22 cellular contexts compared by ENCODE assay signal in the genomic region with DNA sequence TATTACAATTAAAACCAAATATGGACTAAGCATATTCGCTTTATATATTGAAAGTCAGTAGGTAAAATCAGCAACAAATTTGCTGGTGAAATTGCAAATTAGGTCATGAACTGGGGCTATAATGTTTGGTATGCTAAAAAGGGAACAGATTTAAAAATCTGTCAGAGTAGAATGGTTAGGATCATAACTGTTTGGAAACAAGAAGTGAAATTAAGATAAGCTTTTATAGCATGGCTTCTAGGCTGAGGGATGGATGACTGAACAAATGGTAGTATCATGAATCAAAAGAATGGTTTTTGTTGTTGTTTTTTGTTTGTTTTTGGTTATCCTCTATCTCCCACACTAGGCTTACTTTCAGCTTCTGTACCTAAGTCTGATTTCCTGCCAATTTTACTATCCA.
DNase-seq lines count a peak whose midpoint lies in the region; ATAC-seq, FAIRE-seq and TF ChIP-seq lines count a peak whose summit lies in the region.
"Had no signal": no experiment of that assay in that cellular context is flagged by ENCODE, and none has a peak within 500 bp of the region (broad histone marks: within the 10 kb centered on the region; RNA-seq: fewer than 3 reads in every experiment).

No MANE protein-coding gene starts in this region.

- H3K9ac ChIP-seq in kidney (ENCODE audit: low read length in 2 of 2), result no peak overlapping the region
- H3K9ac ChIP-seq: GM23248 had no signal

- peak overlapping the region in 4 of 8 donors; percentile 3 to 65 (median 12) for H3K4me3 Mint-ChIP-seq in naive B cell
- H3K4me3 Mint-ChIP-seq: nephron progenitor cell, T-helper 17 cell had no signal

- H3K9me3 ChIP-seq in kidney (ENCODE audit: control insufficient read depth in 1 of 2, low read length in 2 of 2), result no peaks in the 10 kb centered on the region
- H3K9me3 ChIP-seq: adrenal gland, BE2C, esophagus squamous epithelium, lower lobe of right lung, psoas muscle had no signal

- peak overlapping the region; percentile 40 to 96 (median 73) for H3K27ac Mint-ChIP-seq in naive B cell
- H3K27ac Mint-ChIP-seq: activated T-helper 2 cell treated with anti-CD3 and anti-CD28 coated beads, Interferon-gamma antibody, Interleukin-2, Interleukin-4, amounts not matched to agents 10 μg/mL and 5 μg/mL and 100 μg/mL, durations not matched to agents 14 hours and 24 hours and 36 hours; nephron progenitor cell; T-helper 17 cell had no signal

- H3K27ac ChIP-seq in kidney (ENCODE audit: low read depth in 2 of 2, low read length in 2 of 2), result no peak overlapping the region
- H3K27ac ChIP-seq: adrenal gland, esophagus squamous epithelium, GM23248, lower lobe of right lung, psoas muscle, spleen had no signal

- H3K4me1 Mint-ChIP-seq in naive B cell, result peaks cover 19 to 38% (median 29%) of the 10 kb centered on the region in 3 donors
- H3K4me1 Mint-ChIP-seq: nephron progenitor cell, T-helper 17 cell had no signal

- FAIRE-seq in kidney (lab: Jason Lieb, UNC), result no peak

- no peak overlapping the region for H3K4me3 ChIP-seq in kidney (ENCODE audit: low read length in 2 of 2)
- H3K4me3 ChIP-seq: adrenal gland, esophagus squamous epithelium, GM23248, lower lobe of right lung, psoas muscle, spleen had no signal

- no peaks in the 10 kb centered on the region for H3K27me3 Mint-ChIP-seq in naive B cell
- H3K27me3 Mint-ChIP-seq: T-helper 17 cell had no signal

- no peaks in the 10 kb centered on the region for H3K36me3 Mint-ChIP-seq in naive B cell

- H3K4me1 ChIP-seq in kidney (ENCODE audit: control insufficient read depth in 1 of 2, insufficient read depth in 1 of 2, low read depth in 1 of 2, low read length in 2 of 2), result no peaks in the 10 kb centered on the region
- H3K4me1 ChIP-seq: adrenal gland, BE2C, esophagus squamous epithelium, lower lobe of right lung, psoas muscle had no signal

- ATAC-seq in GM18868 (IDR thresholded peaks at IDR 0.05; ENCODE audit: unreplicated experiment) (peak; percentile 30), HG02642 (IDR thresholded peaks at IDR 0.05; ENCODE audit: poor library complexity, unreplicated experiment) (peak; percentile 25), naive B cell (ENCODE audit: low read depth in 2 of 2) (peak; percentile 61), GM18909 (IDR thresholded peaks at IDR 0.05; ENCODE audit: poor library complexity, unreplicated experiment) (no peak)
- ATAC-seq: activated CD4-positive, CD25-positive, alpha-beta regulatory T cell treated with anti-CD3 and anti-CD28 coated beads, Interleukin-2, amount 50 U/mL, for 24 hours; lower lobe of right lung; psoas muscle; T-helper 17 cell had no signal

- H3K36me3 ChIP-seq in kidney (ENCODE audit: control insufficient read depth in 1 of 2, insufficient read depth in 2 of 2, low read length in 2 of 2), result no peaks in the 10 kb centered on the region
- H3K36me3 ChIP-seq: adrenal gland, BE2C, esophagus squamous epithelium, lower lobe of right lung, spleen had no signal

- intact Hi-C loops in kidney (cut with DNase I), result no loop called here

- peaks cover 0 to 4% (median 0%) of the 10 kb centered on the region in 7 donors for H3K9me3 Mint-ChIP-seq in naive B cell
- H3K9me3 Mint-ChIP-seq: nephron progenitor cell had no signal

- no peak for TF ChIP-seq CTCF in kidney (IDR thresholded peaks at IDR 0.05; ENCODE audit: borderline replicate concordance, extremely low read depth, insufficient read depth)

- DNase-seq in MV-4-11 (lab: John Stamatoyannopoulos, UW), result peak; percentile 57
- DNase-seq in naive B cell, result peak; percentile 39
- no peak for DNase-seq in glomerular visceral epithelial cell (ENCODE audit: extremely low spot score)
- no peak for DNase-seq in kidney
- DNase-seq: adrenal gland; BE2C; effector CD4-positive, alpha-beta T cell; esophagus squamous epithelium; GF-D8; GM23248; lower lobe of right lung; NCI-H1930; NCI-H446 treated with DMSO at 0.1 percent for 48 hours; nephron progenitor cell; psoas muscle; spleen; T-helper 17 cell had no signal

Comparison
In these comparisons a context has a peak if more than half of its experiments do, and no peak if none do; other contexts are left out.
1. DNase-seq: peak in MV-4-11 (single experiment) and naive B cell (single experiment); none in glomerular visceral epithelial cell (single experiment) and kidney (single experiment).